In the genomic region with DNA sequence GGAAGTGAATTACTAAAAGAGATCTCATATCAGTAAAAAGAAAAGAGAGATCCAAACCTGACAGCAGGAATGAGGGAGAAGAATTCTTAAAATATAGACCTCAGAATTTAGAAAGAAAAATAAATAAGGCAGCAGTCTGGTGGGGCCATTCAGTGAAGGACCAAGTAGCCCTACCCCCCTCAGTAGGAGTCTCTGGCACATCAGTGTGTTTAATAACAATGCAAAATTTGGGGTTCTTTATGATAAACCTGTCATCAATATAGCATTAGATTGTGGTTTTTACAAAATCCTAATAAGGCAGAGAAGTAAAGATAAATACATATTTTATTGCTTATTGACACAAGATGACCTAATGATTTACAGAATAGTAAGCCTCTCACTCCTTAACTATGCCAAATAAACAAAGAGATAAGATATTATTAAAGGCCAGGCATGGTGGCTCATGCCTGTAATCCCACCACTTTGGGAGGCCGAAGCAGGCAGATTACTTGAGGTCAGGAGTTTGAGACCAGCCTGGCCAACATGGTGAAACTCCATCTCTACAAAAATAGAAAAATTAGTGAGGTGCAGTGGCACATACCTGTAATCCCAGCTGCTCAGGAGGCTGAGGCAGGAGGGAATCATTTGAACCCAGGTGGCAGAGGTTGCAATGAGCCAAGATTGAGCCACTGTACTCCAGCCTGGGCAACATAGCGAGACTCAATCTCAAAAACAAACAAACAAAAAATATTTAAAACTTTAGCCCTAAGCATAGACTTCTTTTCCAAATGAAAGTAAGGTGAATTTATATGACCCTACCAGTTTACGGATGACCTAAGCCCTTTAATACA, we compare ENCODE assay signal across 19 cellular contexts.
DNase-seq lines count a peak whose midpoint lies in the region; ATAC-seq and TF ChIP-seq lines count a peak whose summit lies in the region.
"Had no signal": no experiment of that assay in that cellular context is flagged by ENCODE, and none has a peak within 500 bp of the region (broad histone marks: within the 10 kb centered on the region; RNA-seq: fewer than 3 reads in every experiment).

No MANE protein-coding gene starts in this region.

- WGBS in IMR-90 (ENCODE audit: extremely low coverage in 2 of 2, insufficient read length in 1 of 2), 2 experiments, result no CpG with 5 or more reads among the region's 3 CpGs
- 89% methylated on average over 3 of the region's 3 CpGs for WGBS in mesenchymal stem cell
- 24 to 71% methylated on average over 3 of the region's 3 CpGs for WGBS in sigmoid colon, 2 donors

- no peak overlapping the region for H3K4me3 Mint-ChIP-seq in activated T-helper 2 cell treated with anti-CD3 and anti-CD28 coated beads, Interferon-gamma antibody, Interleukin-2, Interleukin-4, amounts not matched to agents 10 μg/mL and 5 μg/mL and 100 μg/mL, durations not matched to agents 14 hours and 24 hours and 36 hours (ENCODE audit: low read depth)
- H3K4me3 Mint-ChIP-seq: CD4-positive, alpha-beta T cell; HFFc6; IgD-negative memory B cell had no signal

- H3K14ac ChIP-seq in IMR-90 (replicated peaks; ENCODE audit: low read depth, low read length) (no peak overlapping the region), mesenchymal stem cell (ENCODE audit: low read length in 2 of 2) (no peak overlapping the region)

- H2BK20ac ChIP-seq in IMR-90 (ENCODE audit: low read depth, low read length), result no peak overlapping the region

- intact Hi-C loops in IMR-90 (cut with micrococcal nuclease) (no loop called here), sigmoid colon (cut with DNase I) (no loop called here)
- intact Hi-C loops in activated T-helper 2 cell treated with anti-CD3 and anti-CD28 coated beads, Interferon-gamma antibody, Interleukin-2, Interleukin-4, amounts not matched to agents 10 μg/mL and 5 μg/mL and 100 μg/mL, durations not matched to agents 14 hours and 24 hours and 36 hours (cut with micrococcal nuclease), result no loop called here

- H2BK120ac ChIP-seq in IMR-90 (ENCODE audit: low read depth, low read length) (no peak overlapping the region), mesenchymal stem cell (ENCODE audit: low read depth, low read length) (no peak overlapping the region)

- no peak overlapping the region for H3K56ac ChIP-seq in IMR-90 (ENCODE audit: extremely low read depth, insufficient read depth, low read length)

- dilution Hi-C loops in IMR-90 (cut with HindIII; ENCODE audit: low sequenced_read_pairs, unreplicated experiment), result no loop called here

- H3K27me3 Mint-ChIP-seq in activated T-helper 2 cell treated with anti-CD3 and anti-CD28 coated beads, Interferon-gamma antibody, Interleukin-2, Interleukin-4, amounts not matched to agents 10 μg/mL and 5 μg/mL and 100 μg/mL, durations not matched to agents 14 hours and 24 hours and 36 hours (ENCODE audit: low read depth), result no peaks in the 10 kb centered on the region
- H3K27me3 Mint-ChIP-seq: CD4-positive, alpha-beta T cell; IgD-negative memory B cell had no signal

- H3K18ac ChIP-seq in IMR-90 (ENCODE audit: low read depth, low read length) (peak overlapping the region; percentile 65; the same call in 1 of the 2 replicates), mesenchymal stem cell (ENCODE audit: low read depth in 1 of 2, low read length in 2 of 2) (no peak overlapping the region)

- POLR2A ChIA-PET in IMR-90 (lab: Charles Lee; ENCODE audit: unreplicated experiment), result no interaction called here

- H3K4me1 ChIP-seq in IMR-90 (ENCODE audit: control insufficient read depth, insufficient read depth, low read length) (no peaks in the 10 kb centered on the region), SJSA1 (replicated peaks) (peaks cover 12% of the 10 kb centered on the region), mesenchymal stem cell (ENCODE audit: control insufficient read depth, insufficient read depth, low read depth, low read length) (peaks cover 2% of the 10 kb centered on the region), sigmoid colon (no peaks in the 10 kb centered on the region)
- H3K4me1 ChIP-seq: BE2C had no signal

- TF ChIP-seq EP300 in sigmoid colon (IDR thresholded peaks at IDR 0.05), result no peak

- H3K4me1 Mint-ChIP-seq in activated T-helper 2 cell treated with anti-CD3 and anti-CD28 coated beads, Interferon-gamma antibody, Interleukin-2, Interleukin-4, amounts not matched to agents 10 μg/mL and 5 μg/mL and 100 μg/mL, durations not matched to agents 14 hours and 24 hours and 36 hours (ENCODE audit: low read depth), result no peaks in the 10 kb centered on the region

- no peaks in the 10 kb centered on the region for H3K79me1 ChIP-seq in IMR-90 (ENCODE audit: low read depth in 1 of 2, low read length in 2 of 2)
- no peaks in the 10 kb centered on the region for H3K79me1 ChIP-seq in mesenchymal stem cell (replicated peaks; ENCODE audit: low read length, poor library complexity, severe bottlenecking)

- no peak overlapping the region for H2BK15ac ChIP-seq in IMR-90 (ENCODE audit: low read depth, low read length)
- H2BK15ac ChIP-seq in mesenchymal stem cell (ENCODE audit: low read depth, poor library complexity, severe bottlenecking), result no peak overlapping the region

- H2AK5ac ChIP-seq in IMR-90 (ENCODE audit: low read depth, low read length) (no peak overlapping the region), mesenchymal stem cell (ENCODE audit: low read length, severe bottlenecking) (peak overlapping the region; percentile 85)

- H3K27ac Mint-ChIP-seq in activated T-helper 2 cell treated with anti-CD3 and anti-CD28 coated beads, Interferon-gamma antibody, Interleukin-2, Interleukin-4, amounts not matched to agents 10 μg/mL and 5 μg/mL and 100 μg/mL, durations not matched to agents 14 hours and 24 hours and 36 hours, result no peak overlapping the region
- H3K27ac Mint-ChIP-seq: CD4-positive, alpha-beta T cell; HFFc6 had no signal

- TF ChIP-seq POLR2A in IMR-90 (IDR thresholded peaks at IDR 0.05; ENCODE audit: low read depth, low read length), result no peak
- TF ChIP-seq POLR2A in sigmoid colon (IDR thresholded peaks at IDR 0.05), result no peak

- H2AFZ ChIP-seq in IMR-90 (replicated peaks; ENCODE audit: low read length, poor library complexity), result no peak overlapping the region
- H2AFZ ChIP-seq in mesenchymal stem cell (ENCODE audit: low read depth, low read length), result no peak overlapping the region
- H2AFZ ChIP-seq: GM23248 had no signal

- in situ Hi-C loops in IMR-90 (cut with MboI; ENCODE audit: low sequenced_read_pairs), result no loop called here

- no peak overlapping the region for H2AK9ac ChIP-seq in IMR-90 (replicated peaks; ENCODE audit: low read depth, low read length, poor library complexity)

- H3K9me3 ChIP-seq in IMR-90 (ENCODE audit: control insufficient read depth, insufficient read depth, low read length) (no peaks in the 10 kb centered on the region), SJSA1 (replicated peaks) (no peaks in the 10 kb centered on the region), mesenchymal stem cell (ENCODE audit: control insufficient read depth, low read length) (no peaks in the 10 kb centered on the region), sigmoid colon (no peaks in the 10 kb centered on the region)
- H3K9me3 ChIP-seq: BE2C, Caco-2 had no signal

- no peaks in the 10 kb centered on the region for H3K36me3 ChIP-seq in IMR-90 (ENCODE audit: control insufficient read depth, insufficient read depth, low read length)
- no peaks in the 10 kb centered on the region for H3K36me3 ChIP-seq in SJSA1
- no peaks in the 10 kb centered on the region for H3K36me3 ChIP-seq in mesenchymal stem cell (ENCODE audit: control insufficient read depth in 1 of 2, insufficient read depth in 2 of 2, low read depth in 1 of 2, low read length in 2 of 2)
- no peaks in the 10 kb centered on the region for H3K36me3 ChIP-seq in sigmoid colon
- H3K36me3 ChIP-seq: BE2C had no signal

- H2BK5ac ChIP-seq in IMR-90 (ENCODE audit: low read depth, low read length, poor library complexity, severe bottlenecking) (no peak overlapping the region), mesenchymal stem cell (ENCODE audit: low read depth, low read length, poor library complexity, severe bottlenecking) (no peak overlapping the region)

- TF ChIP-seq CTCF in 22Rv1 (IDR thresholded peaks at IDR 0.05), result no peak
- TF ChIP-seq CTCF in IMR-90 (conservative IDR thresholded peaks at IDR 0.05; ENCODE audit: low read depth, low read length), result no peak
- TF ChIP-seq CTCF in sigmoid colon (IDR thresholded peaks at IDR 0.05), result no peak
- no peak for TF ChIP-seq CTCF in coronary artery (IDR thresholded peaks at IDR 0.05)

- H4K91ac ChIP-seq in IMR-90 (ENCODE audit: insufficient read depth, low read depth, low read length), result no peak overlapping the region
- H4K91ac ChIP-seq in mesenchymal stem cell (ENCODE audit: low read length), result no peak overlapping the region

- no peak for TF ChIP-seq RAD21 in IMR-90 (IDR thresholded peaks at IDR 0.05; ENCODE audit: low read length)

- DNase-seq in IMR-90, result no peak
- DNase-seq in SJSA1 (ENCODE audit: low read depth in 1 of 2, low spot score in 2 of 2), result peak in 1 of 2 experiments; percentile 65
- DNase-seq in mesenchymal stem cell, result no peak
- no peak for DNase-seq in activated T-helper 2 cell treated with anti-CD3 and anti-CD28 coated beads, Interferon-gamma antibody, Interleukin-2, Interleukin-4, amounts not matched to agents 10 μg/mL and 5 μg/mL and 100 μg/mL, durations not matched to agents 14 hours and 24 hours and 36 hours (ENCODE audit: low spot score)
- DNase-seq in sigmoid colon, result no peak
- no peak for DNase-seq in coronary artery (ENCODE audit: low spot score)
- DNase-seq: ACHN; BE2C; C1 segment of cervical spinal cord; CD4-positive, alpha-beta T cell; GF-D8; GM23248; HCEC 1CT; HFFc6; KBM-7 had no signal

- H4K8ac ChIP-seq in IMR-90 (ENCODE audit: low read depth in 2 of 2, low read length in 2 of 2), result no peak overlapping the region
- H4K8ac ChIP-seq in mesenchymal stem cell (ENCODE audit: low read length), result no peak overlapping the region

- H3K4me2 ChIP-seq in IMR-90 (ENCODE audit: low read depth, low read length) (no peak overlapping the region), mesenchymal stem cell (ENCODE audit: low read length, poor library complexity, severe bottlenecking) (no peak overlapping the region)

- CTCF ChIA-PET in IMR-90 (lab: Yijun Ruan, JAX), result interaction anchor here (0.6 kb wide), 1 partner anchor 17 kb away, joined by 4 read pairs; no protein-coding TSS in a partner anchor

- BruUV-seq in IMR-90 (replicated peaks; lab: Mats Ljungman, UMichigan), result no TSS peak

- no peaks in the 10 kb centered on the region for H4K20me1 ChIP-seq in IMR-90 (ENCODE audit: insufficient read depth, low read length)

- peaks cover 14% of the 10 kb centered on the region for H3K9me3 Mint-ChIP-seq in activated T-helper 2 cell treated with anti-CD3 and anti-CD28 coated beads, Interferon-gamma antibody, Interleukin-2, Interleukin-4, amounts not matched to agents 10 μg/mL and 5 μg/mL and 100 μg/mL, durations not matched to agents 14 hours and 24 hours and 36 hours
- H3K9me3 Mint-ChIP-seq: HFFc6 had no signal

- no peaks in the 10 kb centered on the region for H3K9me1 ChIP-seq in IMR-90 (ENCODE audit: insufficient read depth, low read length)

- H3K27me3 ChIP-seq in IMR-90 (ENCODE audit: control insufficient read depth, insufficient read depth, low read length) (no peaks in the 10 kb centered on the region), SJSA1 (replicated peaks) (no peaks in the 10 kb centered on the region), mesenchymal stem cell (ENCODE audit: control insufficient read depth in 1 of 2, insufficient read depth in 1 of 2, low read length in 2 of 2) (no peaks in the 10 kb centered on the region), sigmoid colon (no peaks in the 10 kb centered on the region)
- H3K27me3 ChIP-seq: BE2C had no signal

- ATAC-seq in IMR-90 (ENCODE audit: low read depth) (peak; percentile 57), HG03095 (IDR thresholded peaks at IDR 0.05; ENCODE audit: unreplicated experiment) (no peak)

- H3K23ac ChIP-seq in IMR-90 (ENCODE audit: low read depth, low read length), result no peak overlapping the region
- H3K23ac ChIP-seq in mesenchymal stem cell (ENCODE audit: low read length in 2 of 2), result no peak overlapping the region

- H3K4ac ChIP-seq in IMR-90 (ENCODE audit: low read depth, low read length), result no peak overlapping the region
- no peak overlapping the region for H3K4ac ChIP-seq in mesenchymal stem cell (ENCODE audit: low read depth in 1 of 2, low read length in 2 of 2)

- H3K36me3 Mint-ChIP-seq in activated T-helper 2 cell treated with anti-CD3 and anti-CD28 coated beads, Interferon-gamma antibody, Interleukin-2, Interleukin-4, amounts not matched to agents 10 μg/mL and 5 μg/mL and 100 μg/mL, durations not matched to agents 14 hours and 24 hours and 36 hours (ENCODE audit: low read depth), result no peaks in the 10 kb centered on the region

- H3K9ac ChIP-seq in IMR-90 (ENCODE audit: low read depth, low read length) (no peak overlapping the region), mesenchymal stem cell (ENCODE audit: low read length) (no peak overlapping the region)
- H3K9ac ChIP-seq: GM23248 had no signal

- no peak overlapping the region for H2BK12ac ChIP-seq in mesenchymal stem cell (ENCODE audit: low read length in 2 of 2)

- H3K4me3 ChIP-seq in IMR-90 (ENCODE audit: insufficient read depth, low read depth, low read length), result no peak overlapping the region
- H3K4me3 ChIP-seq in SJSA1, result no peak overlapping the region
- H3K4me3 ChIP-seq in mesenchymal stem cell (ENCODE audit: insufficient read depth in 1 of 2, low read depth in 1 of 2, low read length in 2 of 2), result no peak overlapping the region
- no peak overlapping the region for H3K4me3 ChIP-seq in sigmoid colon
- H3K4me3 ChIP-seq in coronary artery, result no peak overlapping the region
- H3K4me3 ChIP-seq: GM23248 had no signal

- H4K5ac ChIP-seq in IMR-90 (ENCODE audit: low read depth, low read length), result peak overlapping the region; percentile 78

- H3K27ac ChIP-seq in 22Rv1 (peak overlapping the region; percentile 65), IMR-90 (ENCODE audit: insufficient read depth, low read length) (no peak overlapping the region), SJSA1 (peak overlapping the region; percentile 17; the same call in 1 of the 2 replicates), mesenchymal stem cell (ENCODE audit: low read length, poor library complexity, severe bottlenecking) (no peak overlapping the region), sigmoid colon (no peak overlapping the region), coronary artery (no peak overlapping the region)
- H3K27ac ChIP-seq: GM23248 had no signal

Comparison
In these comparisons a context has a peak if more than half of its experiments do, and no peak if none do; other contexts are left out.
1. H3K27ac ChIP-seq: peak in 22Rv1 (single experiment) and SJSA1 (single experiment); none in IMR-90 (single experiment), mesenchymal stem cell (single experiment), sigmoid colon (0 of 4) and coronary artery (0 of 2).